ENCODE assay signal across 8 cellular contexts in genomic region chr11:209275-210121, GRCh38. TPM values are rescaled to one million over a fixed set of nuclear protein-coding genes. Genes with fewer than 3 reads are reported as not detected.
DNase-seq lines count a peak whose midpoint lies in the region; ATAC-seq and TF ChIP-seq lines count a peak whose summit lies in the region.

No MANE protein-coding gene starts in this region.

- peak overlapping the region; percentile 98 for H3K4me3 Mint-ChIP-seq in type B pancreatic cell

- TF ChIP-seq POLR2A in lower leg skin (IDR thresholded peaks at IDR 0.05) = no peak

- H3K9me3 Mint-ChIP-seq in type B pancreatic cell = no peaks in the 10 kb centered on the region

- H3K27ac Mint-ChIP-seq in type B pancreatic cell = peak overlapping the region; percentile 90

- H3K4me1 Mint-ChIP-seq in type B pancreatic cell (ENCODE audit: unreplicated experiment) = peaks cover 16% of the 10 kb centered on the region

- TF ChIP-seq CTCF in cardiac muscle cell (IDR thresholded peaks at IDR 0.05; ENCODE audit: low read depth, low read length) = no peak
- no peak for TF ChIP-seq CTCF in lower leg skin (IDR thresholded peaks at IDR 0.05)
- TF ChIP-seq CTCF in type B pancreatic cell (conservative IDR thresholded peaks at IDR 0.05) = no peak

- intact Hi-C loops in left cardiac atrium (cut with DNase I) = loop anchor here in 1 of 2 donors (2.0 to 5.0 kb wide), 2 partner anchors 27 to 98 kb away; partner anchors contain the start of genes IFITM2, PSMD13 and SIRT3
- intact Hi-C loops in lower leg skin (cut with DNase I; ENCODE audit: low total_unique reads) = loop anchor here (1.0 kb wide), 1 partner anchor 33 kb away; no protein-coding TSS in a partner anchor

- no peaks in the 10 kb centered on the region for H3K4me1 ChIP-seq in cardiac muscle cell (ENCODE audit: low read depth)

- ATAC-seq in left cardiac atrium (no peak), HG03571 (IDR thresholded peaks at IDR 0.05; ENCODE audit: unreplicated experiment) (no peak)

- DNase-seq in cardiac muscle cell (ENCODE audit: low read depth in 1 of 2, low spot score in 1 of 2) = no peak
- no peak for DNase-seq in left cardiac atrium
- DNase-seq in astrocyte of the hippocampus (ENCODE audit: low read depth, low spot score) = peak; percentile 33
- DNase-seq in lower leg skin (ENCODE audit: low spot score in 2 of 2) = peak in 1 of 2 donors; percentile 87
- DNase-seq in type B pancreatic cell (ENCODE audit: extremely low spot score, unreplicated experiment) = no peak
- no peak for DNase-seq in AML-193 (lab: John Stamatoyannopoulos, UW)
- no peak for DNase-seq in NCI-H82 (lab: John Stamatoyannopoulos, UW)

- H3K9me3 ChIP-seq in cardiac muscle cell (ENCODE audit: low read depth) = no peaks in the 10 kb centered on the region

- H3K27me3 ChIP-seq in cardiac muscle cell = no peaks in the 10 kb centered on the region

- H3K36me3 Mint-ChIP-seq in type B pancreatic cell = peaks cover 5% of the 10 kb centered on the region

- no peaks in the 10 kb centered on the region for H3K27me3 Mint-ChIP-seq in type B pancreatic cell

- peaks cover 40% of the 10 kb centered on the region for H3K36me3 ChIP-seq in cardiac muscle cell

- H3K27ac ChIP-seq in cardiac muscle cell = peak overlapping the region; percentile 96

- peak overlapping the region; percentile 56 for H3K4me3 ChIP-seq in cardiac muscle cell
- H3K4me3 ChIP-seq in lower leg skin (ENCODE audit: low read depth, poor library complexity, severe bottlenecking) = peak overlapping the region; percentile 78

- 41 to 45% methylated on average over 25 to 29 of the region's 29 CpGs for WGBS in lower leg skin, 2 donors

RNA-seq across cellular contexts. Expression of gene RIC8A, which starts 2.0 kb away (rescaled TPM):
- total RNA-seq in cardiac muscle cell (84.3 and 102 TPM in 2 replicates), left cardiac atrium (10 to 100 TPM; 54.1 to 67.4 TPM), lower leg skin (10 to 100 TPM; 58.0 to 91.2 (median 66.9) TPM), type B pancreatic cell (ENCODE audit: low replicate concordance) (106 and 114 TPM in 2 replicates)
- 75.6 and 81.5 TPM in 2 replicates for polyA plus RNA-seq in cardiac muscle cell

RNA-seq across cellular contexts. Expression of gene BET1L, which starts 2.3 kb away (rescaled TPM):
- 26.8 and 30.6 TPM in 2 replicates for total RNA-seq in cardiac muscle cell
- 44.9 and 62.0 TPM in 2 replicates for polyA plus RNA-seq in cardiac muscle cell
- total RNA-seq in left cardiac atrium = 10 to 100 TPM; 27.6 to 44.5 TPM
- 10 to 100 TPM; 25.5 to 33.3 (median 31.6) TPM for total RNA-seq in lower leg skin
- 48.4 and 59.5 TPM in 2 replicates for total RNA-seq in type B pancreatic cell (ENCODE audit: low replicate concordance)

RNA-seq across cellular contexts. Expression of gene SCGB1C1, which starts 16.6 kb away (rescaled TPM):
- total RNA-seq in cardiac muscle cell (not detected in 2 replicates), left cardiac atrium (not detected), lower leg skin (not detected), type B pancreatic cell (ENCODE audit: low replicate concordance) (not detected in 2 replicates)
- polyA plus RNA-seq in cardiac muscle cell = not detected in 2 replicates

RNA-seq across cellular contexts. Expression of gene SIRT3, which starts 26.6 kb away (rescaled TPM):
- 44.9 and 53.6 TPM in 2 replicates for total RNA-seq in cardiac muscle cell
- 46.1 and 47.7 TPM in 2 replicates for polyA plus RNA-seq in cardiac muscle cell
- 10 to 100 TPM; 21.1 to 21.6 TPM for total RNA-seq in left cardiac atrium
- total RNA-seq in lower leg skin = 10 to 100 TPM; 12.6 to 18.4 (median 14.2) TPM
- 18.8 and 33.7 TPM in 2 replicates for total RNA-seq in type B pancreatic cell (ENCODE audit: low replicate concordance)

RNA-seq across cellular contexts. Expression of gene PSMD13, which starts 27.3 kb away (rescaled TPM):
- total RNA-seq in cardiac muscle cell = 96.3 and 98.4 TPM in 2 replicates
- 167 and 175 TPM in 2 replicates for polyA plus RNA-seq in cardiac muscle cell
- total RNA-seq in left cardiac atrium = 10 to 100 TPM; 75.5 to 87.3 TPM
- total RNA-seq in lower leg skin = 100 to 1,000 TPM in 1 of 4 donors, 10 to 100 TPM in 3; 65.1 to 115 (median 90.8) TPM
- 112 and 115 TPM in 2 replicates for total RNA-seq in type B pancreatic cell (ENCODE audit: low replicate concordance)
